1 cellular context compared by ENCODE assay signal in the genomic region with DNA sequence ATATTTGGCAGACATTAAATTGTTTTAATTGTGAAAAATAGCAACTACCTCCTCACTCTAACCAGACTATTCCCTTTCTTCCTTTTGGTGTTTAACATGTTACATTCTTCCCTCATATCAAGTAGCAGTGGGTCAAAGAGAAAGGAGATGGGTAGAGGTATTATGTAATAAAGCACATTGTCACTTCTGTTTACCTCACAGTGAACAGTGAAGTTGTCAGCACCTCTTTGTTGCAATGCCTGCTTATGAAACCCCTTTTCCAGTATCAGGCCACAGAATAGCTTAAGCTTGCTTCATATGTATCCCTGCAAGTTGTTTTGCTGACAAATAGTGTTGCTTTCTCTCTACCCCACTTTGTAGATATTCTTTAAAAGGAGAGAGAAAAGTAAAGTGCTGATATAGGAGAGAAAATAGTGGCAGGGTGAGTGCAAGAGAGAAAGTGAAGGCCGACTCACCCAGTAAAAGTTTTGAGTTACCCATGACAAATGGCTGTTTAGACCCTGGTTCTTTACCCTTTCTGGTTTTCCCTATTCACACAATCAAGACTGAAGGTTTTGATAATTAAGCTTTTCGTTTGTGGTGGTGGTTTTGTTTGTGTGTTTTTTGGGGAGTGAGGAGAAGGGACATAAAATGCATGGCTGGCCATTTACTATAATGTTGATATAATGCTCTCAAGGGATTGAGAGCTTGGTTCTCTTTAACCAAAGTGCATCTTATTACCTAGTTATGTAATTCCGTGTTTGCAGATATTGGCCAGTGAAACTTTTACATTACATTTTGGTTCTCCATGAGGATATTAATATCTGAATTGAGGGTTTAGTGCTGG.
TF ChIP-seq lines count a peak whose summit lies in the region.

No MANE protein-coding gene starts in this region.

TF ChIP-seq in SK-N-SH treated with all-trans-retinoic acid at 6 μM for 48 hours, 23 proteins besides CTCF, POLR2A, EP300 and RAD21:
- no peak for TF ChIP-seq TSHZ2 (CRISPR knock-in tag; IDR thresholded peaks at IDR 0.05)
- TF ChIP-seq ZNF70 (CRISPR knock-in tag; IDR thresholded peaks at IDR 0.05), result no peak
- no peak for TF ChIP-seq ARNTL (CRISPR knock-in tag; IDR thresholded peaks at IDR 0.05; ENCODE audit: borderline replicate concordance, low read depth)
- no peak for TF ChIP-seq ZFP3 (CRISPR knock-in tag; IDR thresholded peaks at IDR 0.05)
- TF ChIP-seq SNAI2 (CRISPR knock-in tag; IDR thresholded peaks at IDR 0.05), result no peak
- no peak for TF ChIP-seq BACH2 (CRISPR knock-in tag; IDR thresholded peaks at IDR 0.05; ENCODE audit: borderline replicate concordance)
- no peak for TF ChIP-seq TOX (CRISPR knock-in tag; IDR thresholded peaks at IDR 0.05; ENCODE audit: borderline replicate concordance)
- TF ChIP-seq, protein P1, sequence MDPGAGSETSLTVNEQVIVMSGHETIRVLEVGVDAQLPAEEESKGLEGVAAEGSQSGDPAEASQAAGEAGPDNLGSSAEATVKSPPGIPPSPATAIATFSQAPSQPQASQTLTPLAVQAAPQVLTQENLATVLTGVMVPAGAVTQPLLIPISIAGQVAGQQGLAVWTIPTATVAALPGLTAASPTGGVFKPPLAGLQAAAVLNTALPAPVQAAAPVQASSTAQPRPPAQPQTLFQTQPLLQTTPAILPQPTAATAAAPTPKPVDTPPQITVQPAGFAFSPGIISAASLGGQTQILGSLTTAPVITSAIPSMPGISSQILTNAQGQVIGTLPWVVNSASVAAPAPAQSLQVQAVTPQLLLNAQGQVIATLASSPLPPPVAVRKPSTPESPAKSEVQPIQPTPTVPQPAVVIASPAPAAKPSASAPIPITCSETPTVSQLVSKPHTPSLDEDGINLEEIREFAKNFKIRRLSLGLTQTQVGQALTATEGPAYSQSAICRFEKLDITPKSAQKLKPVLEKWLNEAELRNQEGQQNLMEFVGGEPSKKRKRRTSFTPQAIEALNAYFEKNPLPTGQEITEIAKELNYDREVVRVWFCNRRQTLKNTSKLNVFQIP (CRISPR knock-in tag; IDR thresholded peaks at IDR 0.05; ENCODE audit: borderline replicate concordance, low read depth), result no peak
- no peak for TF ChIP-seq PATZ1 (CRISPR knock-in tag; IDR thresholded peaks at IDR 0.05; ENCODE audit: borderline replicate concordance)
- TF ChIP-seq TCF4 (CRISPR knock-in tag; IDR thresholded peaks at IDR 0.05; ENCODE audit: borderline replicate concordance), result no peak
TF ChIP-seq in SK-N-SH treated with all-trans-retinoic acid at 6 μM for 48 hours: peak in this region for 0.
